ENCODE assay signal across 1 cellular context in the genomic region with DNA sequence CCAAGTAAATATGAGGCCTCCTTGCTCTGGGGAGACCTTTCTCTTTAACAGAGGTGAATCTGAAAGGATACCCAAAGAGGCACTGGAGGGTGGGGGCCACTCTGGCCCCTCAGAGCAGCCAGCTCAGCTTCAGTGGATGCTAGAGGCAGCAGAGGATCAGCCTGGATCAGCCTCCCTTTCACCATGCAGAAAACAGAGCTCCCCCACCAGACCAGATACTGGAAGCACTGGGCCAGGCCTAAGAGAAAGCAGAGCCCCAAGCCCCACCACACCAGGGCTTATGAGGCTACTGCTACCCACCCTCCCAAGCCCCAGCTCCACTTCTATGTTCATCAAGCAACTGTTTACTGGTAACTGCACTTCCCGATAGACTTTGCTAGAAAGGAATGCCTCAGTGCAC.
TF ChIP-seq lines count a peak whose summit lies in the region.

No MANE protein-coding gene starts in this region.

TF ChIP-seq in IMR-90, 13 proteins besides CTCF, POLR2A, EP300 and RAD21:
- TF ChIP-seq SMC3 (IDR thresholded peaks at IDR 0.05; ENCODE audit: low read depth, low read length) (no peak), RFX5 (IDR thresholded peaks at IDR 0.05; ENCODE audit: low read depth, low read length) (no peak), NFE2L2 (IDR thresholded peaks at IDR 0.05; ENCODE audit: low read depth, low read length) (no peak), BHLHE40 (IDR thresholded peaks at IDR 0.05; ENCODE audit: low read depth, low read length) (no peak), MXI1 (IDR thresholded peaks at IDR 0.05; ENCODE audit: borderline replicate concordance, low read depth, low read length) (no peak), CEBPB (IDR thresholded peaks at IDR 0.05; ENCODE audit: low read depth, low read length) (no peak), USF2 (IDR thresholded peaks at IDR 0.05; ENCODE audit: low read depth, low read length) (no peak), FOS (IDR thresholded peaks at IDR 0.05; ENCODE audit: low read depth, low read length) (no peak), MAFK (IDR thresholded peaks at IDR 0.05; ENCODE audit: low read depth, low read length) (no peak), CHD1 (IDR thresholded peaks at IDR 0.05; ENCODE audit: low read depth, low read length) (no peak), RCOR1 (IDR thresholded peaks at IDR 0.05; ENCODE audit: insufficient replicate concordance, low read length) (no peak), MAZ (IDR thresholded peaks at IDR 0.05; ENCODE audit: borderline replicate concordance, low read depth, low read length) (no peak)
- TF ChIP-seq, protein P1, sequence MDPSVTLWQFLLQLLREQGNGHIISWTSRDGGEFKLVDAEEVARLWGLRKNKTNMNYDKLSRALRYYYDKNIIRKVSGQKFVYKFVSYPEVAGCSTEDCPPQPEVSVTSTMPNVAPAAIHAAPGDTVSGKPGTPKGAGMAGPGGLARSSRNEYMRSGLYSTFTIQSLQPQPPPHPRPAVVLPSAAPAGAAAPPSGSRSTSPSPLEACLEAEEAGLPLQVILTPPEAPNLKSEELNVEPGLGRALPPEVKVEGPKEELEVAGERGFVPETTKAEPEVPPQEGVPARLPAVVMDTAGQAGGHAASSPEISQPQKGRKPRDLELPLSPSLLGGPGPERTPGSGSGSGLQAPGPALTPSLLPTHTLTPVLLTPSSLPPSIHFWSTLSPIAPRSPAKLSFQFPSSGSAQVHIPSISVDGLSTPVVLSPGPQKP (IDR thresholded peaks at IDR 0.05; ENCODE audit: borderline replicate concordance, low read depth, low read length) = no peak
TF ChIP-seq in IMR-90: peak in this region for 0.
